Comparison of ENCODE assay signal across 19 cellular contexts in the genomic region with DNA sequence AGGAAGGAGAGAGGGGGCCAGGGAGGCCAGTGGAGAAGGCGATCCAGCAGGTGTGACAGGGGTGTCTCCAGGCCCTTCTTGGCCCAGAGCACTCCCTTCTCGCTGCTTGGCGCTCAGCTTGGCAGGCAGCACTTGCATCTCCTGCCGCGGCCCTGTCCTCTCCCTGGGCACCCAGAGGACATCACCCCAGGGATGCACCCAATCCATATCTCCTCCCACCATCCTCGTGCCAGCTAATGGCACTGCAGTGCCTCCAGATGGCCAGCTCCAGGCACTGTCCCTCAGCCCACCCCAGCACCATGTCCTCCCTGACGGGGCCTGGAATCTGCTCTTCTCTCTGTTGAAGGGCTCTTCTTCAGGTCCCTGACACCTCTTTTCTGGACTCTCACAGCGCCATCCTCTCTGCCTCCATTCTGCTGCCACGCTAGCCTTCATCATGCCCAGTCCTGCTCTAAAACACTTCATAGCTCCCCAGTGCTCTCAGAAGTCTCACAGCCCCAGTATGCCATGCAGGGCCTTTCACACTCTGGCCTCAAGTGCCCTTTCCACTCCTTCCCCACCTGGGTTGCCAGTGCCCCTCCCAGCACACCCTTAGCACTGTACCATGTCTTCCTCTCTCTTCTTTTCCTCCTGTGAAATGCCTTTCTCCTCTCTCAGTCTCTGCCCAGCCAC.
DNase-seq lines count a peak whose midpoint lies in the region; ATAC-seq, FAIRE-seq and TF ChIP-seq lines count a peak whose summit lies in the region.
"Had no signal": no experiment of that assay in that cellular context is flagged by ENCODE, and none has a peak within 500 bp of the region (broad histone marks: within the 10 kb centered on the region; RNA-seq: fewer than 3 reads in every experiment).

No MANE protein-coding gene starts in this region.

- 0 out of 3 replicates have a peak, but pooled peaks cover 3% of the 10 kb centered on the region for H3K4me1 ChIP-seq in A549
- H3K4me1 ChIP-seq in liver (ENCODE audit: control insufficient read depth in 4 of 4, insufficient read depth in 4 of 4, low read length in 3 of 4): peaks cover 0 to 4% (median 3%) of the 10 kb centered on the region in 4 donors
- peaks cover 0 to 15% (median 8%) of the 10 kb centered on the region in 4 donors for H3K4me1 ChIP-seq in tibial artery
- H3K4me1 ChIP-seq in HAP-1: no peaks in the 10 kb centered on the region

- peak overlapping the region; percentile 5 for H3K4me3 Mint-ChIP-seq in activated T-helper 17 cell treated with anti-CD3 and anti-CD28 coated beads, Interleukin-2, amount 50 U/mL, for 72 hours
- no peak overlapping the region for H3K4me3 Mint-ChIP-seq in activated CD8-positive, alpha-beta T cell treated with anti-CD3 and anti-CD28 coated beads, Interleukin-2, amount 10 ng/mL, durations not matched to agents 7 days and 5 days
- H3K4me3 Mint-ChIP-seq: activated B cell treated with CpG ODN at 0.5 μM for 24 hours had no signal

- no peak overlapping the region for H3K9ac ChIP-seq in liver (ENCODE audit: low read depth in 1 of 2, low read length in 2 of 2)

- H3K9me3 Mint-ChIP-seq in activated T-helper 17 cell treated with anti-CD3 and anti-CD28 coated beads, Interleukin-2, amount 50 U/mL, for 72 hours: no peaks in the 10 kb centered on the region
- H3K9me3 Mint-ChIP-seq in activated CD8-positive, alpha-beta T cell treated with anti-CD3 and anti-CD28 coated beads, Interleukin-2, amount 10 ng/mL, durations not matched to agents 7 days and 5 days (ENCODE audit: insufficient read depth): peaks cover 5% of the 10 kb centered on the region
- H3K9me3 Mint-ChIP-seq: activated B cell treated with CpG ODN at 0.5 μM for 24 hours; activated T-helper 2 cell treated with anti-CD3 and anti-CD28 coated beads, Interferon-gamma antibody, Interleukin-2, Interleukin-4, amounts not matched to agents 10 μg/mL and 5 μg/mL and 100 μg/mL, durations not matched to agents 14 hours and 24 hours and 36 hours had no signal

- DNase-seq in A549 (ENCODE audit: low read depth in 1 of 2, low spot score in 1 of 2) (peak in 1 of 2 experiments; percentile 17), G401 (ENCODE audit: low spot score) (peak; percentile 69), tibial artery (no peak), HAP-1 (ENCODE audit: low spot score in 2 of 2) (no peak), H54 (ENCODE audit: insufficient read length, low spot score) (no peak)
- no peak for DNase-seq in activated CD8-positive, alpha-beta T cell treated with anti-CD3 and anti-CD28 coated beads, Interleukin-2, amount 10 ng/mL, durations not matched to agents 7 days and 5 days
- DNase-seq: activated B cell treated with CpG ODN at 0.5 μM for 24 hours; amniotic stem cell; Calu3; Karpas-422; NCI-H1105; NCI-H226; NK-92 treated with Interleukin-12 subunit alpha and Interleukin-12 subunit beta, amount 100 ng/mL, for 24 hours; stimulated activated CD4-positive, alpha-beta T cell treated with anti-CD3 and anti-CD28 coated beads, Interleukin-2, amount 100 ng/mL, for 24 hours; T-cell had no signal

- H3K36me3 ChIP-seq in liver (ENCODE audit: control insufficient read depth in 4 of 4, insufficient read depth in 3 of 4, low read depth in 1 of 4, low read length in 3 of 4) (no peaks in the 10 kb centered on the region), tibial artery (no peaks in the 10 kb centered on the region), HAP-1 (replicated peaks) (no peaks in the 10 kb centered on the region)

- TF ChIP-seq CTCF in A549 (IDR thresholded peaks at IDR 0.05): no peak
- no peak for TF ChIP-seq CTCF in liver (IDR thresholded peaks at IDR 0.05; ENCODE audit: low read depth, low read length, missing input control)
- TF ChIP-seq CTCF in tibial artery (IDR thresholded peaks at IDR 0.05): no peak

- no peaks in the 10 kb centered on the region for H3K4me1 Mint-ChIP-seq in activated T-helper 17 cell treated with anti-CD3 and anti-CD28 coated beads, Interleukin-2, amount 50 U/mL, for 72 hours
- H3K4me1 Mint-ChIP-seq in activated CD8-positive, alpha-beta T cell treated with anti-CD3 and anti-CD28 coated beads, Interleukin-2, amount 10 ng/mL, durations not matched to agents 7 days and 5 days (ENCODE audit: low read depth): peaks cover 9% of the 10 kb centered on the region

- H3K27me3 ChIP-seq in liver (ENCODE audit: control insufficient read depth in 4 of 4, insufficient read depth in 4 of 4, low read length in 3 of 4): peaks cover 0 to 14% (median 7%) of the 10 kb centered on the region in 4 donors
- peaks cover 0 to 67% of the 10 kb centered on the region in 2 donors for H3K27me3 ChIP-seq in tibial artery
- peaks cover 27% of the 10 kb centered on the region for H3K27me3 ChIP-seq in HAP-1 (ENCODE audit: low read depth)

- intact Hi-C loops in tibial artery (cut with DNase I; ENCODE audit: low total_unique reads): no loop called here

- H3K4me3 ChIP-seq in A549: no peak overlapping the region
- no peak overlapping the region for H3K4me3 ChIP-seq in liver (ENCODE audit: low read depth in 1 of 3, low read length in 3 of 3)
- H3K4me3 ChIP-seq in tibial artery: no peak overlapping the region
- no peak overlapping the region for H3K4me3 ChIP-seq in HAP-1

- H3K27ac Mint-ChIP-seq in activated T-helper 17 cell treated with anti-CD3 and anti-CD28 coated beads, Interleukin-2, amount 50 U/mL, for 72 hours: no peak overlapping the region
- H3K27ac Mint-ChIP-seq in activated CD8-positive, alpha-beta T cell treated with anti-CD3 and anti-CD28 coated beads, Interleukin-2, amount 10 ng/mL, durations not matched to agents 7 days and 5 days: no peak overlapping the region
- H3K27ac Mint-ChIP-seq: activated B cell treated with CpG ODN at 0.5 μM for 24 hours; activated T-helper 2 cell treated with anti-CD3 and anti-CD28 coated beads, Interferon-gamma antibody, Interleukin-2, Interleukin-4, amounts not matched to agents 10 μg/mL and 5 μg/mL and 100 μg/mL, durations not matched to agents 14 hours and 24 hours and 36 hours had no signal

- no peak for TF ChIP-seq EP300 in A549 (IDR thresholded peaks at IDR 0.05)

- in situ Hi-C loops in G401 (cut with HindIII; ENCODE audit: low sequenced_read_pairs) (no loop called here), HAP-1 (cut with MboI; ENCODE audit: low sequenced_read_pairs) (no loop called here)

- ATAC-seq in A549: peak; percentile 45 to 79; a peak in 3 of 6 replicates
- no peak for ATAC-seq in activated T-helper 17 cell treated with anti-CD3 and anti-CD28 coated beads, Interleukin-2, amount 50 U/mL, for 72 hours (replicated peaks)
- no peak for ATAC-seq in activated CD8-positive, alpha-beta T cell treated with anti-CD3 and anti-CD28 coated beads, Interleukin-2, amount 10 ng/mL, durations not matched to agents 7 days and 5 days
- ATAC-seq: T-cell had no signal

- no peak for TF ChIP-seq POLR2A in A549 (IDR thresholded peaks at IDR 0.05; ENCODE audit: low read length)
- no peak for TF ChIP-seq POLR2A in H54 (IDR thresholded peaks at IDR 0.05; ENCODE audit: low read depth, low read length)

- WGBS in A549 (ENCODE audit: missing lambda C conversion rate): 45% methylated on average over 7 of the region's 9 CpGs
- 73% methylated on average over 9 of the region's 9 CpGs for WGBS in liver

- FAIRE-seq in A549 (lab: Jason Lieb, UNC): no peak
- no peak for FAIRE-seq in H54 (lab: Jason Lieb, UNC)
- FAIRE-seq: colon had no signal

- CTCF ChIA-PET in A549 (lab: Yijun Ruan, JAX): interaction anchor here (0.5 to 1.0 kb wide), 2 partner anchors 29 to 1355 kb away, joined by 3 read pairs; no protein-coding TSS in a partner anchor
- CTCF ChIA-PET in activated CD8-positive, alpha-beta T cell treated with anti-CD3 and anti-CD28 coated beads, Interleukin-2, amount 10 ng/mL, durations not matched to agents 7 days and 5 days (lab: Charles Lee): interaction anchor here (0.8 kb wide), 1 partner anchor 49 kb away, joined by 3 read pairs; no protein-coding TSS in a partner anchor

- POLR2A ChIA-PET in A549 (lab: Yijun Ruan, JAX): no interaction called here
- POLR2A ChIA-PET in activated CD8-positive, alpha-beta T cell treated with anti-CD3 and anti-CD28 coated beads, Interleukin-2, amount 10 ng/mL, durations not matched to agents 7 days and 5 days (lab: Charles Lee): no interaction called here

- no peak overlapping the region for H3K4me2 ChIP-seq in A549

- H3K9me3 ChIP-seq in A549 (peaks cover 3% of the 10 kb centered on the region), liver (ENCODE audit: control insufficient read depth in 4 of 4, low read length in 3 of 4) (no peaks in the 10 kb centered on the region), tibial artery (no peaks in the 10 kb centered on the region), HAP-1 (no peaks in the 10 kb centered on the region)

- H3K27ac ChIP-seq in A549: no peak overlapping the region
- H3K27ac ChIP-seq in liver (ENCODE audit: low read depth in 1 of 2, low read length in 2 of 2): no peak overlapping the region
- H3K27ac ChIP-seq in tibial artery: no peak overlapping the region

- H3K36me3 Mint-ChIP-seq in activated T-helper 17 cell treated with anti-CD3 and anti-CD28 coated beads, Interleukin-2, amount 50 U/mL, for 72 hours (ENCODE audit: low read depth): no peaks in the 10 kb centered on the region
- H3K36me3 Mint-ChIP-seq in activated CD8-positive, alpha-beta T cell treated with anti-CD3 and anti-CD28 coated beads, Interleukin-2, amount 10 ng/mL, durations not matched to agents 7 days and 5 days (ENCODE audit: low read depth): no peaks in the 10 kb centered on the region
- H3K36me3 Mint-ChIP-seq: T-cell had no signal

- TF ChIP-seq RAD21 in A549 (conservative IDR thresholded peaks at IDR 0.05 in 1 of 2, IDR thresholded peaks at IDR 0.05 in 1 of 2) (peak in 1 of 2 experiments; percentile 20; a peak in 1 of 5 replicates), liver (IDR thresholded peaks at IDR 0.05) (peak; percentile 27 to 55)

- peaks cover 66% of the 10 kb centered on the region for H3K27me3 Mint-ChIP-seq in activated T-helper 17 cell treated with anti-CD3 and anti-CD28 coated beads, Interleukin-2, amount 50 U/mL, for 72 hours
- H3K27me3 Mint-ChIP-seq in activated CD8-positive, alpha-beta T cell treated with anti-CD3 and anti-CD28 coated beads, Interleukin-2, amount 10 ng/mL, durations not matched to agents 7 days and 5 days (ENCODE audit: low read depth): peaks cover 56% of the 10 kb centered on the region

TF ChIP-seq in A549, 52 proteins besides CTCF, POLR2A, EP300 and RAD21 (continues in another document):
- TF ChIP-seq CHD4 (IDR thresholded peaks at IDR 0.05; ENCODE audit: borderline replicate concordance) (no peak), FOSB (CRISPR knock-in tag; IDR thresholded peaks at IDR 0.05) (no peak), FOXS1 (CRISPR knock-in tag; IDR thresholded peaks at IDR 0.05) (no peak)

TF ChIP-seq in liver, 16 proteins besides CTCF, POLR2A, EP300 and RAD21:
- TF ChIP-seq HNF4A (conservative IDR thresholded peaks at IDR 0.05) (no peak), RXRA (IDR thresholded peaks at IDR 0.05) (no peak)

Comparison
In these comparisons a context has a peak if more than half of its experiments do, and no peak if none do; other contexts are left out.
1. ATAC-seq: peak in A549 (2 of 2); none in activated T-helper 17 cell treated with anti-CD3 and anti-CD28 coated beads, Interleukin-2, amount 50 U/mL, for 72 hours (single experiment) and activated CD8-positive, alpha-beta T cell treated with anti-CD3 and anti-CD28 coated beads, Interleukin-2, amount 10 ng/mL, durations not matched to agents 7 days and 5 days (single experiment).